8 cellular contexts compared by ENCODE assay signal in genomic region chr19:7921302-7921954, GRCh38. TPM values are rescaled to one million over a fixed set of nuclear protein-coding genes. Genes with fewer than 3 reads are reported as not detected.
A peak's percentile ranks its signal among the peaks of the same experiment; 100 is the strongest.
DNase-seq lines count a peak whose midpoint lies in the region; ATAC-seq, FAIRE-seq and TF ChIP-seq lines count a peak whose summit lies in the region.

No MANE protein-coding gene starts in this region.

- peak overlapping the region; percentile 83 for H2AFZ ChIP-seq in GM12878 (ENCODE audit: control insufficient read depth, low read depth, low read length)

- SMC1A ChIA-PET in GM12878 (lab: Charles Lee; ENCODE audit: uncharacterized antibody, unreplicated experiment), result interaction anchor here (2.5 kb wide), 1 partner anchor 18 kb away, joined by 13 read pairs; the partner anchor contains the start of gene MAP2K7

- TF ChIP-seq RAD21 in GM12878 (IDR thresholded peaks at IDR 0.05; ENCODE audit: insufficient read depth, low read depth, low read length), result no peak

- peak overlapping the region; percentile 57 to 94 for H3K27ac ChIP-seq in right atrium auricular region
- H3K27ac ChIP-seq in GM12878 (ENCODE audit: control insufficient read depth, insufficient read depth), result peak overlapping the region; percentile 19; the same call in 1 of the 2 replicates
- peak overlapping the region; percentile 46 for H3K27ac ChIP-seq in mesodermal cell (ENCODE audit: low read depth, low read length, severe bottlenecking)

- TF ChIP-seq POLR2A in GM12878 (IDR thresholded peaks at IDR 0.05; ENCODE audit: low read depth, low read length), result no peak

- FAIRE-seq in GM12878 (lab: Jason Lieb, UNC), result no peak

- intact Hi-C loops in cardiac septum (cut with DNase I), result loop anchor here (2.0 to 5.0 kb wide), 2 partner anchors 17 to 69 kb away; no protein-coding TSS in a partner anchor
- intact Hi-C loops in GM12878 (cut with micrococcal nuclease; ENCODE audit: unreplicated experiment), result no loop called here

- CTCF ChIA-PET in GM12878 (lab: Yijun Ruan, JAX), result interaction anchor here (1.3 to 3.9 kb wide), 6 partner anchors 18 to 353 kb away, joined by 3 to 32 read pairs (median 10); partner anchors contain the start of genes MAP2K7 and TIMM44

- TF ChIP-seq EP300 in GM12878 (IDR thresholded peaks at IDR 0.05; ENCODE audit: borderline replicate concordance in 1 of 2, control insufficient read depth in 1 of 2, low read depth in 2 of 2, low read length in 2 of 2), result no peak

- RAD21 ChIA-PET in GM12878 (lab: Charles Lee; ENCODE audit: unreplicated experiment), result interaction anchor here (0.6 to 2.5 kb wide), 8 partner anchors 18 to 819 kb away, joined by 3 to 17 read pairs (median 5); partner anchors contain the start of genes MAP2K7 and TIMM44

- peaks cover 15% of the 10 kb centered on the region for H3K36me3 ChIP-seq in right atrium auricular region
- no peaks in the 10 kb centered on the region; a peak in 1 of 4 replicates for H3K36me3 ChIP-seq in GM12878 (ENCODE audit: control insufficient read depth in 2 of 2, insufficient read depth in 2 of 2, low read length in 1 of 2)
- peaks cover 28% of the 10 kb centered on the region for H3K36me3 ChIP-seq in mesodermal cell (ENCODE audit: control insufficient read depth, insufficient read depth, low read length)

- H4K20me1 ChIP-seq in GM12878 (ENCODE audit: control insufficient read depth, insufficient read depth), result no peaks in the 10 kb centered on the region

- in situ Hi-C loops in GM12878 (cut with MboI), result no loop called here

- no peak for DNase-seq in right atrium auricular region (ENCODE audit: low spot score)
- DNase-seq in cardiac septum (ENCODE audit: low spot score), result no peak
- no peak for DNase-seq in GM12878 (ENCODE audit: low read depth, low spot score)

- H3K4me3 ChIP-seq in right atrium auricular region (peak overlapping the region; percentile 73 to 88), GM12878 (peak overlapping the region; percentile 65), mesodermal cell (ENCODE audit: extremely low read depth, insufficient read depth, low read length, poor library complexity, severe bottlenecking) (peak overlapping the region; percentile 39)

- H3K4me1 ChIP-seq in right atrium auricular region (peaks cover 0 to 60% of the 10 kb centered on the region in 2 donors), GM12878 (ENCODE audit: control insufficient read depth, insufficient read depth, low read length) (peaks cover 11% of the 10 kb centered on the region), mesodermal cell (ENCODE audit: control insufficient read depth, insufficient read depth, low read length, poor library complexity, severe bottlenecking) (peaks cover 20% of the 10 kb centered on the region)

- H3K9me3 ChIP-seq in right atrium auricular region (no peaks in the 10 kb centered on the region), GM12878 (replicated peaks; ENCODE audit: control insufficient read depth, insufficient read depth, low read length) (no peaks in the 10 kb centered on the region; the same call in 2 of the 3 replicates), mesodermal cell (ENCODE audit: control insufficient read depth, low read length) (no peaks in the 10 kb centered on the region)

- peak overlapping the region; percentile 53 for H3K9ac ChIP-seq in GM12878 (ENCODE audit: control insufficient read depth, insufficient read depth, low read length)

- ATAC-seq in GM12878, result no peak
- no peak for ATAC-seq in HG02759 (IDR thresholded peaks at IDR 0.05; ENCODE audit: unreplicated experiment)
- ATAC-seq in HG03432 (IDR thresholded peaks at IDR 0.05; ENCODE audit: unreplicated experiment), result no peak
- no peak for ATAC-seq in GM21381 (IDR thresholded peaks at IDR 0.05; ENCODE audit: unreplicated experiment)
- no peak for ATAC-seq in HG02798 (IDR thresholded peaks at IDR 0.05; ENCODE audit: poor library complexity, unreplicated experiment)

- no peaks in the 10 kb centered on the region for H3K79me2 ChIP-seq in GM12878 (ENCODE audit: control insufficient read depth, insufficient read depth, low read length)

- BruUV-seq in GM12878 (replicated peaks; lab: Mats Ljungman, UMichigan), result no TSS peak

- POLR2A ChIA-PET in GM12878 (lab: Charles Lee), result interaction anchor here (0.5 to 2.9 kb wide), 7 partner anchors 8 to 822 kb away, joined by 4 to 27 read pairs (median 4); partner anchors contain the start of genes MAP2K7 and TIMM44

- TF ChIP-seq CTCF in right atrium auricular region (IDR thresholded peaks at IDR 0.05), result no peak
- no peak for TF ChIP-seq CTCF in GM12878 (IDR thresholded peaks at IDR 0.05 in 2 of 3, conservative IDR thresholded peaks at IDR 0.05 in 1 of 3; ENCODE audit: control insufficient read depth in 2 of 3, extremely low read depth in 1 of 3, insufficient read depth in 1 of 3, low read depth in 3 of 3, low read length in 3 of 3)

- peaks cover 0 to 9% of the 10 kb centered on the region in 2 donors for H3K27me3 ChIP-seq in right atrium auricular region
- peaks cover 6 to 21% of the 10 kb centered on the region in 2 experiments for H3K27me3 ChIP-seq in GM12878 (replicated peaks in 1 of 2; ENCODE audit: control insufficient read depth in 2 of 2, insufficient read depth in 2 of 2, low read length in 1 of 2)

- peak overlapping the region; percentile 96 for H3K4me2 ChIP-seq in GM12878 (ENCODE audit: control insufficient read depth, insufficient read depth)

- WGBS in GM12878 (ENCODE audit: insufficient coverage, insufficient replicate concordance, low lambda C conversion rate, missing lambda C conversion rate), result 52% methylated on average over 17 of the region's 17 CpGs
- WGBS in mesodermal cell (ENCODE audit: insufficient coverage in 2 of 2), 2 experiments, result 88 to 95% methylated on average over 11 to 15 of the region's 17 CpGs

RNA-seq across cellular contexts. Expression of gene SNAPC2, which starts 1.3 kb away (rescaled TPM):
- total RNA-seq in right atrium auricular region (10 to 100 TPM; 14.1 to 16.5 TPM), cardiac septum (12.3 TPM), GM12878 (2014; rRNA removed) (16.0 and 16.8 TPM in 2 replicates), GM12878 (2014; rRNA removed; fragmentation: Illumina TruSeq; extraction: Trizol) (5.1 and 7.0 TPM in 2 replicates), GM12878 (2021) (17.6 and 20.8 TPM in 2 replicates)
- 2.5 and 3.5 TPM in 2 replicates for total RNA-seq in GM12878 (2013; cell fraction: nucleolus; rRNA removed)
- polyA plus RNA-seq in GM12878 (2011; ENCODE audit: low read depth), result 3.1 TPM
- polyA plus RNA-seq in GM12878 (2011; rRNA removed) (3.6 and 9.2 TPM in 2 replicates), GM12878 (2014; fragmentation: Illumina TruSeq; extraction: Trizol) (0.86 and 5.4 TPM in 2 replicates), GM12878 (2014; fragmentation: Nextera tagmentation; extraction: Ambion mirVana) (1 to 10 TPM in 1 of 2 experiments, under 1 TPM in 1; 0.19 to 1.0 TPM), GM12878 (2014; rRNA removed) (17.7 and 18.3 TPM in 2 replicates), GM12878 (2016; fragmentation: Nextera tagmentation; extraction: Ambion mirVana) (10 to 100 TPM; 15.9 to 19.7 TPM)
- polyA plus RNA-seq in GM12878 (2011; cell fraction: cytosol; rRNA removed), result 11.9 and 19.3 TPM in 2 replicates
- 16.3 and 18.2 TPM in 2 replicates for polyA plus RNA-seq in GM12878 (2011; cell fraction: nucleus; rRNA removed)
- polyA plus RNA-seq in GM12878 (2012), result 14.8 and 15.4 TPM in 2 replicates
- 2.9 and 9.8 TPM in 2 replicates for polyA minus RNA-seq in GM12878 (2011; rRNA and poly(A)+ RNA removed)
- 7.2 and 7.3 TPM in 2 replicates for polyA minus RNA-seq in GM12878 (2011; cell fraction: cytosol; rRNA and poly(A)+ RNA removed)
- polyA minus RNA-seq in GM12878 (2011; cell fraction: nucleus; rRNA and poly(A)+ RNA removed), result 4.7 and 6.4 TPM in 2 replicates
- polyA plus RNA-seq in mesodermal cell (2013, experiment 1 of 2), result 32.0 TPM
- 26.5 TPM for polyA plus RNA-seq in mesodermal cell (2013, experiment 2 of 2)

RNA-seq across cellular contexts. Expression of gene CTXN1, which starts 4.5 kb away (rescaled TPM):
- total RNA-seq in right atrium auricular region (1 to 10 TPM; 1.7 to 4.2 TPM), cardiac septum (0.24 TPM), GM12878 (2014; rRNA removed) (0.11 and 0.23 TPM in 2 replicates), GM12878 (2014; rRNA removed; fragmentation: Illumina TruSeq; extraction: Trizol) (not detected in 2 replicates), GM12878 (2021) (1.0 and 1.1 TPM in 2 replicates)
- not detected in 2 replicates for total RNA-seq in GM12878 (2013; cell fraction: nucleolus; rRNA removed)
- polyA plus RNA-seq in GM12878 (2011; ENCODE audit: low read depth), result not detected
- polyA plus RNA-seq in GM12878 (2011; rRNA removed) (not detected in 2 replicates), GM12878 (2014; fragmentation: Illumina TruSeq; extraction: Trizol) (0.04 TPM in 1 of 2 replicates, not detected in the other), GM12878 (2014; fragmentation: Nextera tagmentation; extraction: Ambion mirVana) (not detected), GM12878 (2014; rRNA removed) (0.33 and 0.84 TPM in 2 replicates), GM12878 (2016; fragmentation: Nextera tagmentation; extraction: Ambion mirVana) (under 1 TPM; 0.43 to 0.57 TPM)
- polyA plus RNA-seq in GM12878 (2011; cell fraction: cytosol; rRNA removed), result 0.15 and 0.32 TPM in 2 replicates
- 0.28 and 0.69 TPM in 2 replicates for polyA plus RNA-seq in GM12878 (2011; cell fraction: nucleus; rRNA removed)
- 0.17 and 0.49 TPM in 2 replicates for polyA plus RNA-seq in GM12878 (2012)
- polyA minus RNA-seq in GM12878 (2011; rRNA and poly(A)+ RNA removed), result not detected in 2 replicates
- 1.7 TPM in 1 of 2 replicates, not detected in the other for polyA minus RNA-seq in GM12878 (2011; cell fraction: cytosol; rRNA and poly(A)+ RNA removed)
- not detected in 2 replicates for polyA minus RNA-seq in GM12878 (2011; cell fraction: nucleus; rRNA and poly(A)+ RNA removed)
- 47.8 TPM for polyA plus RNA-seq in mesodermal cell (2013, experiment 1 of 2)
- polyA plus RNA-seq in mesodermal cell (2013, experiment 2 of 2), result 36.4 TPM

RNA-seq across cellular contexts. Expression of gene TGFBR3L, which starts 6.8 kb away (rescaled TPM):
- total RNA-seq in right atrium auricular region (10 to 100 TPM; 22.1 to 26.7 TPM), cardiac septum (3.0 TPM), GM12878 (2014; rRNA removed) (not detected in 2 replicates), GM12878 (2014; rRNA removed; fragmentation: Illumina TruSeq; extraction: Trizol) (not detected in 2 replicates), GM12878 (2021) (0.16 and 0.23 TPM in 2 replicates)
- total RNA-seq in GM12878 (2013; cell fraction: nucleolus; rRNA removed), result not detected in 2 replicates
- polyA plus RNA-seq in GM12878 (2011; ENCODE audit: low read depth), result not detected
- polyA plus RNA-seq in GM12878 (2011; rRNA removed) (not detected in 2 replicates), GM12878 (2014; fragmentation: Illumina TruSeq; extraction: Trizol) (not detected in 2 replicates), GM12878 (2014; fragmentation: Nextera tagmentation; extraction: Ambion mirVana) (not detected), GM12878 (2014; rRNA removed) (0.55 TPM in 1 of 2 replicates, not detected in the other), GM12878 (2016; fragmentation: Nextera tagmentation; extraction: Ambion mirVana) (under 1 TPM in 1 of 2 experiments, not detected in 1; 0.20 TPM)
- 0.15 TPM in 1 of 2 replicates, not detected in the other for polyA plus RNA-seq in GM12878 (2011; cell fraction: cytosol; rRNA removed)
- 0.09 and 0.15 TPM in 2 replicates for polyA plus RNA-seq in GM12878 (2011; cell fraction: nucleus; rRNA removed)
- 0.15 TPM in 1 of 2 replicates, not detected in the other for polyA plus RNA-seq in GM12878 (2012)
- polyA minus RNA-seq in GM12878 (2011; rRNA and poly(A)+ RNA removed), result not detected in 2 replicates
- polyA minus RNA-seq in GM12878 (2011; cell fraction: cytosol; rRNA and poly(A)+ RNA removed), result not detected in 2 replicates
- 1.2 TPM in 1 of 2 replicates, not detected in the other for polyA minus RNA-seq in GM12878 (2011; cell fraction: nucleus; rRNA and poly(A)+ RNA removed)
- polyA plus RNA-seq in mesodermal cell (2013, experiment 1 of 2), result 3.5 TPM
- polyA plus RNA-seq in mesodermal cell (2013, experiment 2 of 2), result 1.6 TPM

RNA-seq across cellular contexts. Expression of gene MAP2K7, which starts 17.8 kb away (rescaled TPM):
- total RNA-seq in right atrium auricular region (10 to 100 TPM; 12.0 to 14.4 TPM), cardiac septum (28.6 TPM), GM12878 (2014; rRNA removed) (9.7 and 13.4 TPM in 2 replicates), GM12878 (2014; rRNA removed; fragmentation: Illumina TruSeq; extraction: Trizol) (4.8 and 5.5 TPM in 2 replicates), GM12878 (2021) (30.6 and 32.2 TPM in 2 replicates)
- 19.3 and 24.7 TPM in 2 replicates for total RNA-seq in GM12878 (2013; cell fraction: nucleolus; rRNA removed)
- polyA plus RNA-seq in GM12878 (2011; ENCODE audit: low read depth), result 7.9 TPM
- polyA plus RNA-seq in GM12878 (2011; rRNA removed) (5.6 and 9.0 TPM in 2 replicates), GM12878 (2014; fragmentation: Illumina TruSeq; extraction: Trizol) (4.2 and 8.0 TPM in 2 replicates), GM12878 (2014; fragmentation: Nextera tagmentation; extraction: Ambion mirVana) (under 1 TPM; 0.34 to 0.95 TPM), GM12878 (2014; rRNA removed) (25.9 and 31.2 TPM in 2 replicates), GM12878 (2016; fragmentation: Nextera tagmentation; extraction: Ambion mirVana) (1 to 10 TPM; 3.5 to 4.5 TPM)
- 10.8 and 18.3 TPM in 2 replicates for polyA plus RNA-seq in GM12878 (2011; cell fraction: cytosol; rRNA removed)
- 37.2 and 41.6 TPM in 2 replicates for polyA plus RNA-seq in GM12878 (2011; cell fraction: nucleus; rRNA removed)
- polyA plus RNA-seq in GM12878 (2012), result 20.1 and 27.9 TPM in 2 replicates
- polyA minus RNA-seq in GM12878 (2011; rRNA and poly(A)+ RNA removed), result 5.4 and 11.6 TPM in 2 replicates
- polyA minus RNA-seq in GM12878 (2011; cell fraction: cytosol; rRNA and poly(A)+ RNA removed), result 6.0 and 10.7 TPM in 2 replicates
- polyA minus RNA-seq in GM12878 (2011; cell fraction: nucleus; rRNA and poly(A)+ RNA removed), result 9.4 and 11.8 TPM in 2 replicates
- 29.5 TPM for polyA plus RNA-seq in mesodermal cell (2013, experiment 1 of 2)
- polyA plus RNA-seq in mesodermal cell (2013, experiment 2 of 2), result 25.5 TPM

RNA-seq across cellular contexts. Expression of gene TIMM44, which starts 22.0 kb away (rescaled TPM):
- total RNA-seq in right atrium auricular region, result 10 to 100 TPM; 49.1 to 64.1 TPM
- total RNA-seq in cardiac septum, result 82.6 TPM
- total RNA-seq in GM12878 (2013; cell fraction: nucleolus; rRNA removed), result 71.2 and 71.4 TPM in 2 replicates
- total RNA-seq in GM12878 (2014; rRNA removed), result 52.6 and 65.7 TPM in 2 replicates
- total RNA-seq in GM12878 (2014; rRNA removed; fragmentation: Illumina TruSeq; extraction: Trizol), result 43.5 and 59.1 TPM in 2 replicates
- 81.9 and 90.7 TPM in 2 replicates for total RNA-seq in GM12878 (2021)
- polyA plus RNA-seq in GM12878 (2011; ENCODE audit: low read depth), result 20.1 TPM
- polyA plus RNA-seq in GM12878 (2011; rRNA removed), result 36.8 and 37.3 TPM in 2 replicates
- 40.7 and 85.2 TPM in 2 replicates for polyA plus RNA-seq in GM12878 (2011; cell fraction: cytosol; rRNA removed)
- 120 and 180 TPM in 2 replicates for polyA plus RNA-seq in GM12878 (2011; cell fraction: nucleus; rRNA removed)
- 43.0 and 49.0 TPM in 2 replicates for polyA plus RNA-seq in GM12878 (2012)
- 27.0 and 42.9 TPM in 2 replicates for polyA plus RNA-seq in GM12878 (2014; fragmentation: Illumina TruSeq; extraction: Trizol)
- 1 to 10 TPM; 6.6 to 10.0 TPM for polyA plus RNA-seq in GM12878 (2014; fragmentation: Nextera tagmentation; extraction: Ambion mirVana)
- polyA plus RNA-seq in GM12878 (2014; rRNA removed), result 76.3 and 94.1 TPM in 2 replicates
- polyA plus RNA-seq in GM12878 (2016; fragmentation: Nextera tagmentation; extraction: Ambion mirVana), result 10 to 100 TPM; 56.1 to 61.9 TPM
- 23.5 and 32.5 TPM in 2 replicates for polyA minus RNA-seq in GM12878 (2011; rRNA and poly(A)+ RNA removed)
- polyA minus RNA-seq in GM12878 (2011; cell fraction: cytosol; rRNA and poly(A)+ RNA removed), result 21.6 and 26.1 TPM in 2 replicates
- polyA minus RNA-seq in GM12878 (2011; cell fraction: nucleus; rRNA and poly(A)+ RNA removed), result 18.5 and 36.6 TPM in 2 replicates
- 40.1 TPM for polyA plus RNA-seq in mesodermal cell (2013, experiment 1 of 2)
- 36.8 TPM for polyA plus RNA-seq in mesodermal cell (2013, experiment 2 of 2)

Comparison
In these comparisons a context has a peak if more than half of its experiments do, and no peak if none do; other contexts are left out.
1. H3K27ac ChIP-seq: peak in every context shown above with its lines; median percentile 76 in right atrium auricular region; 46 in mesodermal cell; 19 in GM12878.